In genomic region chr2:128958241-128958640, GRCh38 we compare ENCODE assay signal across 3 cellular contexts.
"Had no signal": no experiment of that assay in that cellular context is flagged by ENCODE, and none has a peak within 500 bp of the region (broad histone marks: within the 10 kb centered on the region; RNA-seq: fewer than 3 reads in every experiment).

No MANE protein-coding gene starts in this region.

- H3K4me3 ChIP-seq: GM12878 had no signal

- ATAC-seq: GM12878 had no signal

- DNase-seq: GDM1, GF-D8 had no signal
